20 cellular contexts compared by ENCODE assay signal in genomic region chr14:71541973-71542730, GRCh38.
DNase-seq lines count a peak whose midpoint lies in the region; ATAC-seq, FAIRE-seq and TF ChIP-seq lines count a peak whose summit lies in the region.
"Had no signal": no experiment of that assay in that cellular context is flagged by ENCODE, and none has a peak within 500 bp of the region (broad histone marks: within the 10 kb centered on the region; RNA-seq: fewer than 3 reads in every experiment).

No MANE protein-coding gene starts in this region.

- no peak for TF ChIP-seq POLR2A in body of pancreas (IDR thresholded peaks at IDR 0.05)

- CTCF ChIA-PET in HEK293 (lab: Yijun Ruan, JAX) = no interaction called here

- H3K9me3 ChIP-seq in HEK293 (ENCODE audit: control insufficient read depth, insufficient read depth, low read depth, low read length) (no peaks in the 10 kb centered on the region), WERI-Rb-1 (ENCODE audit: severe bottlenecking) (no peaks in the 10 kb centered on the region), body of pancreas (no peaks in the 10 kb centered on the region)
- H3K9me3 ChIP-seq: testis had no signal

- POLR2A ChIA-PET in HEK293 (lab: Yijun Ruan, JAX) = no interaction called here

- no peaks in the 10 kb centered on the region for H3K27me3 ChIP-seq in WERI-Rb-1 (ENCODE audit: insufficient read depth, low read depth, severe bottlenecking)
- no peaks in the 10 kb centered on the region for H3K27me3 ChIP-seq in body of pancreas
- H3K27me3 ChIP-seq: testis had no signal

- H3K4me3 ChIP-seq in HEK293 (ENCODE audit: low read depth, low read length) = no peak overlapping the region
- H3K4me3 ChIP-seq in WERI-Rb-1 (ENCODE audit: low read depth, low read length) = no peak overlapping the region
- H3K4me3 ChIP-seq in body of pancreas = no peak overlapping the region
- H3K4me3 ChIP-seq: GM23248, testis had no signal

- peaks cover 12% of the 10 kb centered on the region for H3K4me1 ChIP-seq in HEK293 (ENCODE audit: control insufficient read depth, insufficient read depth, low read length)
- H3K4me1 ChIP-seq in body of pancreas = peaks cover 2% of the 10 kb centered on the region

- H3K27ac ChIP-seq in HEK293 (ENCODE audit: extremely low read depth, low read depth, low read length) (no peak overlapping the region), WERI-Rb-1 (peak overlapping the region; percentile 47), body of pancreas (no peak overlapping the region)
- H3K27ac ChIP-seq: GM23248 had no signal

- no peaks in the 10 kb centered on the region; a peak in 1 of 3 replicates for H3K36me3 ChIP-seq in HEK293 (ENCODE audit: control insufficient read depth in 2 of 2, insufficient read depth in 1 of 2, low read length in 2 of 2)
- H3K36me3 ChIP-seq in WERI-Rb-1 = no peaks in the 10 kb centered on the region
- H3K36me3 ChIP-seq in body of pancreas (replicated peaks in 1 of 2; ENCODE audit: insufficient read depth in 1 of 2, low read depth in 2 of 2) = no peaks in the 10 kb centered on the region

- intact Hi-C loops in CD14-positive monocyte (cut with micrococcal nuclease) (no loop called here), body of pancreas (cut with DNase I) (no loop called here)

- H3K4me3 Mint-ChIP-seq in CD14-positive monocyte (no peak overlapping the region), naive B cell (no peak overlapping the region), HFFc6 (no peak overlapping the region; the same call in 1 of the 2 replicates)
- H3K4me3 Mint-ChIP-seq: endodermal cell had no signal

- H3K4me1 Mint-ChIP-seq in CD14-positive monocyte (peaks cover 19% of the 10 kb centered on the region), naive B cell (peaks cover 43 to 62% (median 58%) of the 10 kb centered on the region in 3 donors), HFFc6 (ENCODE audit: low read depth) (peaks cover 65% of the 10 kb centered on the region)

- ATAC-seq in naive B cell (ENCODE audit: low read depth in 2 of 2) (peak; percentile 58 to 61), body of pancreas (no peak)
- ATAC-seq: left lobe of liver had no signal

- DNase-seq in CD14-positive monocyte (ENCODE audit: low spot score) (no peak), WERI-Rb-1 (no peak), naive B cell (no peak), NCI-H146 treated with DMSO at 0.1 percent for 48 hours (lab: John Stamatoyannopoulos, UW; ENCODE audit: unreplicated experiment) (no peak), body of pancreas (no peak), D721Med (ENCODE audit: insufficient read length, low spot score) (no peak), HFFc6 (no peak)
- DNase-seq: activated gamma-delta T cell, aorta, Calu3, cerebellar nuclear complex, endodermal cell, glutamatergic neuron, GM23248, Kasumi-1, OCI-M1, SHP77, testis had no signal

- no peak for TF ChIP-seq CTCF in CD14-positive monocyte (IDR thresholded peaks at IDR 0.05)
- TF ChIP-seq CTCF in HEK293 (tag by site-specific recombination; IDR thresholded peaks at IDR 0.05) = no peak
- no peak for TF ChIP-seq CTCF in WERI-Rb-1 (IDR thresholded peaks at IDR 0.05; ENCODE audit: low read depth, low read length)
- TF ChIP-seq CTCF in body of pancreas (IDR thresholded peaks at IDR 0.05) = no peak
- TF ChIP-seq CTCF in D721Med (IDR thresholded peaks at IDR 0.05; ENCODE audit: insufficient read depth, missing control alignments) = no peak
- TF ChIP-seq CTCF in HFFc6 (IDR thresholded peaks at IDR 0.05) = no peak

- peaks cover 0 to 1% (median 0%) of the 10 kb centered on the region in 3 donors for H3K27me3 Mint-ChIP-seq in CD14-positive monocyte (ENCODE audit: low read depth in 3 of 3)
- no peaks in the 10 kb centered on the region for H3K27me3 Mint-ChIP-seq in naive B cell
- no peaks in the 10 kb centered on the region; the same call in 1 of the 2 replicates for H3K27me3 Mint-ChIP-seq in HFFc6 (ENCODE audit: insufficient read depth)

- H3K27ac Mint-ChIP-seq in CD14-positive monocyte = peak overlapping the region; percentile 23 to 86 (median 71)
- H3K27ac Mint-ChIP-seq in naive B cell = peak overlapping the region in 5 of 6 donors; percentile 32 to 85 (median 80)
- H3K27ac Mint-ChIP-seq in HFFc6 = no peak overlapping the region
- H3K27ac Mint-ChIP-seq: endodermal cell had no signal

- H3K9me3 Mint-ChIP-seq in CD14-positive monocyte = peaks cover 6 to 17% (median 10%) of the 10 kb centered on the region in 7 donors
- H3K9me3 Mint-ChIP-seq in naive B cell = peaks cover 0 to 9% (median 4%) of the 10 kb centered on the region in 7 donors
- H3K9me3 Mint-ChIP-seq in HFFc6 = no peaks in the 10 kb centered on the region
- H3K9me3 Mint-ChIP-seq: endodermal cell had no signal

- WGBS in body of pancreas, 2 donors = 80 to 87% methylated on average over 5 of the region's 5 CpGs

- no peak for FAIRE-seq in D721Med (lab: Jason Lieb, UNC)

- H3K36me3 Mint-ChIP-seq in CD14-positive monocyte (peaks cover 5 to 10% of the 10 kb centered on the region in 2 donors), naive B cell (peaks cover 0 to 11% of the 10 kb centered on the region in 2 donors), HFFc6 (ENCODE audit: low read depth) (no peaks in the 10 kb centered on the region)

TF ChIP-seq in HEK293, 187 proteins besides CTCF, POLR2A, EP300 and RAD21:
- TF ChIP-seq ZFHX2 (tag by site-specific recombination; conservative IDR thresholded peaks at IDR 0.05) (peak; percentile 78), EGR2 (tag by site-specific recombination; IDR thresholded peaks at IDR 0.05; ENCODE audit: low read depth) (peak; percentile 88), OSR2 (tag by site-specific recombination; IDR thresholded peaks at IDR 0.05) (peak; percentile 47; the same call in 1 of the 2 replicates), ZNF366 (tag by site-specific recombination; conservative IDR thresholded peaks at IDR 0.05) (peak; percentile 22; the same call in 1 of the 2 replicates), ZNF664 (tag by site-specific recombination; IDR thresholded peaks at IDR 0.05) (no peak), GLIS1 (tag by site-specific recombination; IDR thresholded peaks at IDR 0.05) (no peak), ZNF513 (tag by site-specific recombination; IDR thresholded peaks at IDR 0.05) (peak; percentile 96)
